Comparison of ENCODE assay signal across 21 cellular contexts in genomic region chr1:11880181-11880575, GRCh38. TPM values are rescaled to one million over a fixed set of nuclear protein-coding genes. Genes with fewer than 3 reads are reported as not detected.
DNase-seq lines count a peak whose midpoint lies in the region; ATAC-seq, FAIRE-seq and TF ChIP-seq lines count a peak whose summit lies in the region.
"Had no signal": no experiment of that assay in that cellular context is flagged by ENCODE, and none has a peak within 500 bp of the region (broad histone marks: within the 10 kb centered on the region; RNA-seq: fewer than 3 reads in every experiment).

No MANE protein-coding gene starts in this region.

- 0 out of 2 replicates have a peak overlapping the region, but pooled peaks have one; percentile 16 for H2BK5ac ChIP-seq in H1 (ENCODE audit: low read depth, low read length)

- 51 to 63% (median 58%) methylated on average over 10 to 12 of the region's 12 CpGs for WGBS in heart left ventricle, 4 donors
- 92% methylated on average over 7 of the region's 12 CpGs; no CpG with 5 or more reads in 1 of the 2 experiments for WGBS in H1 (ENCODE audit: extremely low coverage in 1 of 2, insufficient coverage in 1 of 2, insufficient read length in 1 of 2, insufficient replicate concordance in 2 of 2, low coverage in 1 of 2, low lambda C conversion rate in 2 of 2, missing lambda C conversion rate in 1 of 2), 2 experiments
- WGBS in tibial nerve, 2 donors = 36 to 56% methylated on average over 11 of the region's 12 CpGs

- H3K27ac ChIP-seq in heart left ventricle (peak overlapping the region; percentile 49 to 94 (median 86)), H1 (ENCODE audit: low read depth, low read length) (no peak overlapping the region), osteoblast (ENCODE audit: low read depth, low read length) (no peak overlapping the region), tibial nerve (peak overlapping the region in 3 of 4 donors; percentile 23 to 93 (median 80))
- H3K27ac ChIP-seq: BLaER1, RWPE1, SJSA1 had no signal

- H3K79me1 ChIP-seq in H1 (ENCODE audit: low read depth, low read length) = no peaks in the 10 kb centered on the region

- no peak overlapping the region for H3K4me2 ChIP-seq in H1 (ENCODE audit: insufficient read depth in 1 of 2, low read depth in 2 of 2, low read length in 2 of 2)
- H3K4me2 ChIP-seq in osteoblast (ENCODE audit: insufficient read depth, low read length) = no peak overlapping the region
- H3K4me2 ChIP-seq: BLaER1 had no signal

- H4K5ac ChIP-seq in H1 (ENCODE audit: insufficient read length, low read depth, low read length) = no peak overlapping the region

- H2BK120ac ChIP-seq in H1 (replicated peaks; ENCODE audit: low read depth, low read length) = no peak overlapping the region

- H3K4me1 ChIP-seq in heart left ventricle (peaks cover 18 to 69% (median 48%) of the 10 kb centered on the region in 12 donors), H1 (replicated peaks in 1 of 4; ENCODE audit: control insufficient read depth in 3 of 4, insufficient read depth in 4 of 4, low read length in 3 of 4) (peaks cover 0 to 10% (median 7%) of the 10 kb centered on the region in 4 experiments; a peak in 6 of 7 replicates), osteoblast (ENCODE audit: insufficient read depth, low read length) (no peaks in the 10 kb centered on the region), tibial nerve (peaks cover 0 to 39% (median 15%) of the 10 kb centered on the region in 4 donors)
- H3K4me1 ChIP-seq: SJSA1 had no signal

- no peaks in the 10 kb centered on the region for H3K23me2 ChIP-seq in H1 (ENCODE audit: low read depth, low read length)

- no peak overlapping the region for H3K56ac ChIP-seq in H1 (replicated peaks; ENCODE audit: insufficient read length, low read depth, low read length)

- H3K9me3 ChIP-seq in heart left ventricle (no peaks in the 10 kb centered on the region), H1 (ENCODE audit: insufficient read depth in 2 of 2, low read depth in 1 of 2, low read length in 1 of 2) (peaks cover 0 to 2% of the 10 kb centered on the region in 2 experiments; a peak in 2 of 4 replicates), osteoblast (ENCODE audit: low read depth, low read length) (no peaks in the 10 kb centered on the region), tibial nerve (no peaks in the 10 kb centered on the region)
- H3K9me3 ChIP-seq: BLaER1, SJSA1 had no signal

- ATAC-seq in heart left ventricle = peak in 1 of 4 donors; percentile 4
- ATAC-seq in Right ventricle myocardium superior (ENCODE audit: poor library complexity) = no peak
- no peak for ATAC-seq in GM18517 (IDR thresholded peaks at IDR 0.05; ENCODE audit: unreplicated experiment)
- ATAC-seq: CD8-positive, alpha-beta T cell had no signal

- H3K18ac ChIP-seq in H1 (ENCODE audit: extremely low read depth, low read length) = no peak overlapping the region

- no peak for TF ChIP-seq RAD21 in H1 (IDR thresholded peaks at IDR 0.05 in 1 of 2, conservative IDR thresholded peaks at IDR 0.05 in 1 of 2; ENCODE audit: low read depth in 2 of 2, low read length in 2 of 2)

- DNase-seq in heart left ventricle (no peak), Right ventricle myocardium superior (no peak), H1 (ENCODE audit: low read depth in 1 of 2, low spot score in 2 of 2) (no peak), osteoblast (ENCODE audit: insufficient read length, low spot score, missing footprints) (peak; percentile 22), tibial nerve (ENCODE audit: low spot score in 2 of 2) (no peak)
- no peak for DNase-seq in stimulated activated CD4-positive, alpha-beta T cell treated with anti-CD3 and anti-CD28 coated beads, Interleukin-4, amount 100 ng/mL, for 4 hours
- no peak for DNase-seq in activated naive CD4-positive, alpha-beta T cell treated with anti-CD3 and anti-CD28 coated beads, Interleukin-2, amount 50 U/mL, for 16 hours
- DNase-seq: CD8-positive, alpha-beta T cell; Karpas-422; MM.1S; NCI-H1694; NCI-H2107; NCI-H2227 treated with DMSO at 0.1 percent for 48 hours; NCI-H526 treated with DMSO at 0.1 percent for 48 hours had no signal

- peak overlapping the region; percentile 29; the same call in 1 of the 2 replicates for H2BK12ac ChIP-seq in H1 (ENCODE audit: low read depth, low read length)

- CTCF ChIA-PET in H1 (lab: Charles Lee; ENCODE audit: partially characterized antibody) = interaction anchor here (1.0 to 6.2 kb wide), 11 partner anchors 8 to 40 kb away, joined by 3 to 46 read pairs (median 6); partner anchors contain the start of genes NPPA and NPPB

- no peak overlapping the region for H3K23ac ChIP-seq in H1 (ENCODE audit: insufficient read length)

- TF ChIP-seq EP300 in H1 (IDR thresholded peaks at IDR 0.05; ENCODE audit: borderline replicate concordance in 1 of 2, low read depth in 2 of 2, low read length in 2 of 2) (no peak), tibial nerve (IDR thresholded peaks at IDR 0.05) (no peak)

- FAIRE-seq in H1 (lab: Jason Lieb, UNC) = no peak
- FAIRE-seq: A204.1, D721Med had no signal

- H4K20me1 ChIP-seq in H1 (replicated peaks in 1 of 2; ENCODE audit: control insufficient read depth in 1 of 2, insufficient read depth in 2 of 2, low read length in 2 of 2) (no peaks in the 10 kb centered on the region), osteoblast (ENCODE audit: insufficient read depth, low read length) (no peaks in the 10 kb centered on the region)
- H4K20me1 ChIP-seq: BLaER1 had no signal

- no peak overlapping the region for H3K4ac ChIP-seq in H1 (replicated peaks; ENCODE audit: insufficient read length, low read depth, low read length)

- H4K8ac ChIP-seq in H1 (ENCODE audit: extremely low read depth, insufficient read depth, low read length) = no peak overlapping the region

- no peak overlapping the region for H2BK20ac ChIP-seq in H1 (ENCODE audit: low read length)

- no peaks in the 10 kb centered on the region for H3K36me3 ChIP-seq in heart left ventricle
- no peaks in the 10 kb centered on the region for H3K36me3 ChIP-seq in H1 (ENCODE audit: control insufficient read depth in 2 of 4, insufficient read depth in 4 of 4, low read length in 3 of 4)
- no peaks in the 10 kb centered on the region for H3K36me3 ChIP-seq in osteoblast (ENCODE audit: insufficient read depth, low read length)
- no peaks in the 10 kb centered on the region for H3K36me3 ChIP-seq in tibial nerve
- H3K36me3 ChIP-seq: BLaER1, SJSA1 had no signal

- no peak overlapping the region for H3K9ac ChIP-seq in H1 (replicated peaks in 1 of 4; ENCODE audit: extremely low read depth in 1 of 4, low read depth in 3 of 4, low read length in 3 of 4)
- H3K9ac ChIP-seq: BLaER1 had no signal

- POLR2A ChIA-PET in H1 (lab: Charles Lee; ENCODE audit: partially characterized antibody) = interaction anchor here (0.9 to 9.5 kb wide), 4 partner anchors 25 to 126 kb away, joined by 3 to 109 read pairs (median 4); partner anchors contain the start of gene NPPA

- H3K27me3 ChIP-seq in heart left ventricle = no peaks in the 10 kb centered on the region
- H3K27me3 ChIP-seq in H1 (replicated peaks in 1 of 4; ENCODE audit: control insufficient read depth in 3 of 4, extremely low read depth in 1 of 4, insufficient read depth in 3 of 4, low read length in 3 of 4) = no peaks in the 10 kb centered on the region
- peaks cover 8% of the 10 kb centered on the region for H3K27me3 ChIP-seq in osteoblast (ENCODE audit: insufficient read depth, low read length)
- no peaks in the 10 kb centered on the region for H3K27me3 ChIP-seq in tibial nerve
- H3K27me3 ChIP-seq: BLaER1 had no signal

- TF ChIP-seq CTCF in heart left ventricle (IDR thresholded peaks at IDR 0.05) (no peak), H1 (IDR thresholded peaks at IDR 0.05; ENCODE audit: control extremely low read depth in 1 of 3, insufficient read depth in 1 of 3, low read depth in 1 of 3, low read length in 3 of 3) (no peak), osteoblast (IDR thresholded peaks at IDR 0.05; ENCODE audit: extremely low read depth, low read depth, low read length) (no peak), tibial nerve (IDR thresholded peaks at IDR 0.05) (no peak)

- H4K91ac ChIP-seq in H1 (replicated peaks; ENCODE audit: insufficient read length, low read length) = no peak overlapping the region

- TF ChIP-seq POLR2A in heart left ventricle (IDR thresholded peaks at IDR 0.05) = no peak
- TF ChIP-seq POLR2A in H1 (IDR thresholded peaks at IDR 0.05; ENCODE audit: control extremely low read depth in 1 of 2, low read depth in 2 of 2, low read length in 2 of 2) = no peak
- TF ChIP-seq POLR2A in tibial nerve (IDR thresholded peaks at IDR 0.05) = no peak

- no peak overlapping the region for H3K14ac ChIP-seq in H1 (ENCODE audit: insufficient read length)

- H2AK5ac ChIP-seq in H1 (ENCODE audit: low read depth, low read length) = peak overlapping the region; percentile 82; the same call in 1 of the 2 replicates

- H3K4me3 ChIP-seq in heart left ventricle (no peak overlapping the region), H1 (ENCODE audit: extremely low read depth in 1 of 4, insufficient read depth in 2 of 4, low read depth in 3 of 4, low read length in 4 of 4) (no peak overlapping the region), osteoblast (ENCODE audit: insufficient read depth, low read length) (no peak overlapping the region), tibial nerve (no peak overlapping the region)
- H3K4me3 ChIP-seq: BLaER1, SJSA1 had no signal

- H2BK15ac ChIP-seq in H1 (ENCODE audit: low read length) = peak overlapping the region; percentile 72; the same call in 1 of the 2 replicates

- intact Hi-C loops in heart left ventricle (cut with DNase I) = no loop called here
- intact Hi-C loops in Right ventricle myocardium superior (cut with DNase I) = no loop called here

- H3K79me2 ChIP-seq in H1 (ENCODE audit: control insufficient read depth in 1 of 2, insufficient read depth in 2 of 2, low read length in 2 of 2) (no peaks in the 10 kb centered on the region), osteoblast (ENCODE audit: insufficient read depth, low read length) (no peaks in the 10 kb centered on the region)

- H2AFZ ChIP-seq in H1 (ENCODE audit: low read length) = no peak overlapping the region
- no peak overlapping the region for H2AFZ ChIP-seq in osteoblast (ENCODE audit: low read length)

RNA-seq across cellular contexts. Expression of gene NPPB, which starts 21.4 kb away (rescaled TPM):
- total RNA-seq in heart left ventricle (1,000 to 10,000 TPM in 1 of 9 donors, 100 to 1,000 TPM in 4, 10 to 100 TPM in 4; 14.4 to 1,297 (median 252) TPM), Right ventricle myocardium superior (5.1 TPM), osteoblast (not detected in 2 replicates), tibial nerve (not detected)
- polyA plus RNA-seq in heart left ventricle (1,000 to 10,000 TPM in 1 of 2 donors, 100 to 1,000 TPM in 1; 197 to 7,924 TPM), H1 (2011; rRNA removed) (0.36 and 0.77 TPM in 2 replicates)
- 0.91 and 1.2 TPM in 2 replicates for total RNA-seq in H1 (2021; fragmentation: NEBNext Ultra II Directional; extraction: Animal tissue kit (Norgen Biotek cat#: 25700))
- polyA plus RNA-seq in H1 (2011; cell fraction: cytosol; rRNA removed) = 0.18 TPM
- 0.19 TPM for polyA plus RNA-seq in H1 (2011; cell fraction: nucleus; rRNA removed)
- polyA plus RNA-seq in H1 (2012, experiment 1 of 2) = 0.27 to 0.49 TPM in 2 of 4 replicates, not detected in the others
- polyA plus RNA-seq in H1 (2012, experiment 2 of 2) = 0.67 TPM
- 1.8 TPM for polyA plus RNA-seq in H1 (2013, experiment 1 of 2)
- polyA plus RNA-seq in H1 (2013, experiment 2 of 2) = 2.2 TPM
- not detected in 2 replicates for polyA minus RNA-seq in H1 (2011; rRNA and poly(A)+ RNA removed)
- polyA minus RNA-seq in H1 (2011; cell fraction: cytosol; rRNA and poly(A)+ RNA removed) = not detected
- not detected for polyA minus RNA-seq in H1 (2011; cell fraction: nucleus; rRNA and poly(A)+ RNA removed)
- total RNA-seq: CD8-positive, alpha-beta T cell; H4 had no signal

RNA-seq across cellular contexts. Expression of gene NPPA, which starts 32.6 kb away (rescaled TPM):
- total RNA-seq in heart left ventricle (1,000 to 10,000 TPM in 1 of 9 donors, 100 to 1,000 TPM in 8; 126 to 3,156 (median 279) TPM), Right ventricle myocardium superior (25.3 TPM), osteoblast (not detected in 2 replicates), tibial nerve (1 to 10 TPM in 1 of 4 donors, not detected in 3; 3.0 TPM)
- polyA plus RNA-seq in heart left ventricle (1,000 to 10,000 TPM in 1 of 2 donors, 10 to 100 TPM in 1; 59.9 to 1,418 TPM), H1 (2011; rRNA removed) (not detected in 2 replicates)
- total RNA-seq in H1 (2021; fragmentation: NEBNext Ultra II Directional; extraction: Animal tissue kit (Norgen Biotek cat#: 25700)) = not detected in 2 replicates
- polyA plus RNA-seq in H1 (2011; cell fraction: cytosol; rRNA removed) = not detected
- polyA plus RNA-seq in H1 (2011; cell fraction: nucleus; rRNA removed) = not detected
- 0.28 to 0.62 TPM in 2 of 4 replicates, not detected in the others for polyA plus RNA-seq in H1 (2012, experiment 1 of 2)
- polyA plus RNA-seq in H1 (2012, experiment 2 of 2) = not detected
- not detected for polyA plus RNA-seq in H1 (2013, experiment 1 of 2)
- polyA plus RNA-seq in H1 (2013, experiment 2 of 2) = not detected
- polyA minus RNA-seq in H1 (2011; rRNA and poly(A)+ RNA removed) = not detected in 2 replicates
- polyA minus RNA-seq in H1 (2011; cell fraction: cytosol; rRNA and poly(A)+ RNA removed) = not detected
- polyA minus RNA-seq in H1 (2011; cell fraction: nucleus; rRNA and poly(A)+ RNA removed) = not detected
- total RNA-seq: CD8-positive, alpha-beta T cell; H4; SJSA1 had no signal

RNA-seq across cellular contexts. Expression of gene KIAA2013, which starts 46.0 kb away (rescaled TPM):
- total RNA-seq in heart left ventricle (100 to 1,000 TPM in 1 of 9 donors, 10 to 100 TPM in 8; 37.1 to 106 (median 41.3) TPM), Right ventricle myocardium superior (31.6 TPM), osteoblast (51.6 and 64.1 TPM in 2 replicates), tibial nerve (10 to 100 TPM; 50.0 to 73.7 (median 55.6) TPM)
- polyA plus RNA-seq in heart left ventricle (10 to 100 TPM; 29.3 to 57.4 TPM), H1 (2011; rRNA removed) (114 and 120 TPM in 2 replicates)
- 37.9 and 38.8 TPM in 2 replicates for total RNA-seq in H1 (2021; fragmentation: NEBNext Ultra II Directional; extraction: Animal tissue kit (Norgen Biotek cat#: 25700))
- polyA plus RNA-seq in H1 (2011; cell fraction: cytosol; rRNA removed) = 76.1 TPM
- 74.5 TPM for polyA plus RNA-seq in H1 (2011; cell fraction: nucleus; rRNA removed)
- 19.4 to 35.8 TPM (median 34.2 TPM) in 4 replicates for polyA plus RNA-seq in H1 (2012, experiment 1 of 2)
- polyA plus RNA-seq in H1 (2012, experiment 2 of 2) = 38.0 TPM
- 43.1 TPM for polyA plus RNA-seq in H1 (2013, experiment 1 of 2)
- 43.5 TPM for polyA plus RNA-seq in H1 (2013, experiment 2 of 2)
- polyA minus RNA-seq in H1 (2011; rRNA and poly(A)+ RNA removed) = 28.4 and 31.5 TPM in 2 replicates
- polyA minus RNA-seq in H1 (2011; cell fraction: cytosol; rRNA and poly(A)+ RNA removed) = 36.6 TPM
- polyA minus RNA-seq in H1 (2011; cell fraction: nucleus; rRNA and poly(A)+ RNA removed) = 25.4 TPM

RNA-seq across cellular contexts. Expression of gene PLOD1, which starts 54.3 kb away (rescaled TPM):
- 100 to 1,000 TPM in 1 of 9 donors, 10 to 100 TPM in 8; 37.5 to 104 (median 50.1) TPM for total RNA-seq in heart left ventricle
- polyA plus RNA-seq in heart left ventricle = 100 to 1,000 TPM in 1 of 2 donors, 10 to 100 TPM in 1; 38.3 to 108 TPM
- 66.1 TPM for total RNA-seq in Right ventricle myocardium superior
- total RNA-seq in H1 (2021; fragmentation: NEBNext Ultra II Directional; extraction: Animal tissue kit (Norgen Biotek cat#: 25700)) = 44.9 and 53.4 TPM in 2 replicates
- 51.8 and 68.5 TPM in 2 replicates for polyA plus RNA-seq in H1 (2011; rRNA removed)
- polyA plus RNA-seq in H1 (2011; cell fraction: cytosol; rRNA removed) = 54.5 TPM
- 96.5 TPM for polyA plus RNA-seq in H1 (2011; cell fraction: nucleus; rRNA removed)
- 46.1 to 58.1 TPM (median 50.2 TPM) in 4 replicates for polyA plus RNA-seq in H1 (2012, experiment 1 of 2)
- 47.5 TPM for polyA plus RNA-seq in H1 (2012, experiment 2 of 2)
- polyA plus RNA-seq in H1 (2013, experiment 1 of 2) = 89.8 TPM
- polyA plus RNA-seq in H1 (2013, experiment 2 of 2) = 82.9 TPM
- 45.0 and 47.6 TPM in 2 replicates for polyA minus RNA-seq in H1 (2011; rRNA and poly(A)+ RNA removed)
- 55.1 TPM for polyA minus RNA-seq in H1 (2011; cell fraction: cytosol; rRNA and poly(A)+ RNA removed)
- polyA minus RNA-seq in H1 (2011; cell fraction: nucleus; rRNA and poly(A)+ RNA removed) = 24.3 TPM
- 242 and 281 TPM in 2 replicates for total RNA-seq in osteoblast
- total RNA-seq in tibial nerve = 10 to 100 TPM; 52.8 to 87.9 (median 64.0) TPM

Comparison
In these comparisons a context has a peak if more than half of its experiments do, and no peak if none do; other contexts are left out.
1. H3K27ac ChIP-seq: peak in heart left ventricle (12 of 12) and tibial nerve (3 of 4); none in H1 (single experiment) and osteoblast (single experiment).